In the genomic region with DNA sequence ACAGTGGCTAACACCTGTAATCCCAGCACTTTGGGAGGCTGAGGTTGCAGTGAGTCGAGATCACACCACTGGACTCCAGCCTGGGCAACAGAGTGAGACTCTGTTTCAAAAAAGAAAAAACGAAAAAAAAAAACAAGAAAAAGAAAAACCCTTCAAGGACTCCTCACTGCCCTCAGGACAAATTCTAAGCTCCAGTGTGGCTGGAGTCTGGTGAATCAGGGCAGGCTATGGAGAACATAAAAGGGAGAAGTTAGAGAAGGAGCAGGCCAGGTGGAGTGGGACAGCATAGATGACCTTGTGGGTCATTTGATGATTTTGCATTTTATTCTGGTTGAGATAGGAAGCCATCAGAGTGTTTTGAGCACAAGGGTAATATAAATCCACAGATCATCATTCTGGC, we compare ENCODE assay signal across 23 cellular contexts. TPM values are rescaled to one million over a fixed set of nuclear protein-coding genes. Genes with fewer than 3 reads are reported as not detected.
DNase-seq lines count a peak whose midpoint lies in the region; ATAC-seq and TF ChIP-seq lines count a peak whose summit lies in the region.
"Had no signal": no experiment of that assay in that cellular context is flagged by ENCODE, and none has a peak within 500 bp of the region (broad histone marks: within the 10 kb centered on the region; RNA-seq: fewer than 3 reads in every experiment).

No MANE protein-coding gene starts in this region.

- peak overlapping the region; percentile 22; the same call in 1 of the 2 replicates for H3K27ac ChIP-seq in VCaP
- H3K27ac ChIP-seq in foreskin keratinocyte, result peak overlapping the region; percentile 87
- peak overlapping the region; percentile 67 to 80 (median 74) for H3K27ac ChIP-seq in sigmoid colon
- H3K27ac ChIP-seq: C4-2B had no signal

- no peak overlapping the region for H3K4me3 Mint-ChIP-seq in nephron progenitor cell
- H3K4me3 Mint-ChIP-seq: activated CD4-positive, alpha-beta memory T cell treated with anti-CD3 and anti-CD28 coated beads, Interleukin-2, amount 10 ng/mL, durations not matched to agents 7 days and 5 days had no signal

- TF ChIP-seq CTCF in VCaP (conservative IDR thresholded peaks at IDR 0.05) (no peak), foreskin keratinocyte (conservative IDR thresholded peaks at IDR 0.05) (no peak), sigmoid colon (IDR thresholded peaks at IDR 0.05) (no peak), nephron progenitor cell (IDR thresholded peaks at IDR 0.05) (no peak)

- peaks cover 7% of the 10 kb centered on the region for H3K27me3 Mint-ChIP-seq in nephron progenitor cell (ENCODE audit: low read depth, poor library complexity)
- H3K27me3 Mint-ChIP-seq: activated CD4-positive, alpha-beta memory T cell treated with anti-CD3 and anti-CD28 coated beads, Interleukin-2, amount 10 ng/mL, durations not matched to agents 7 days and 5 days; central memory CD8-positive, alpha-beta T cell had no signal

- H3K4me1 ChIP-seq in foreskin keratinocyte, result peaks cover 19% of the 10 kb centered on the region
- H3K4me1 ChIP-seq in sigmoid colon, result peaks cover 0 to 16% (median 9%) of the 10 kb centered on the region in 4 donors

- TF ChIP-seq EP300 in sigmoid colon (IDR thresholded peaks at IDR 0.05), result no peak

- no peaks in the 10 kb centered on the region for H3K4me1 Mint-ChIP-seq in nephron progenitor cell
- H3K4me1 Mint-ChIP-seq: central memory CD8-positive, alpha-beta T cell had no signal

- TF ChIP-seq POLR2A in sigmoid colon (IDR thresholded peaks at IDR 0.05), result no peak

- 81 to 87% methylated on average over 2 of the region's 2 CpGs for WGBS in sigmoid colon, 2 donors

- no peaks in the 10 kb centered on the region for H3K36me3 Mint-ChIP-seq in nephron progenitor cell (ENCODE audit: low read depth)

- H3K9me3 Mint-ChIP-seq in nephron progenitor cell, result peaks cover 4% of the 10 kb centered on the region
- H3K9me3 Mint-ChIP-seq: central memory CD8-positive, alpha-beta T cell had no signal

- no peak overlapping the region for H3K4me3 ChIP-seq in sigmoid colon
- H3K4me3 ChIP-seq: GM12878 had no signal

- DNase-seq in EL (peak; percentile 30), foreskin keratinocyte (no peak), sigmoid colon (no peak), SHP77 (lab: John Stamatoyannopoulos, UW) (no peak), nephron progenitor cell (no peak), dedifferentiated amniotic fluid mesenchymal stem cell (ENCODE audit: extremely low spot score) (no peak)
- DNase-seq: ACHN; activated CD4-positive, alpha-beta memory T cell treated with anti-CD3 and anti-CD28 coated beads, Interleukin-2, amount 10 ng/mL, durations not matched to agents 7 days and 5 days; activated CD4-positive, CD25-positive, alpha-beta regulatory T cell; activated T-cell treated with anti-CD3 and anti-CD28 coated beads for 4 hours; KBM-7; MV-4-11; NCI-H187; NCI-H82; OCI-M1; stimulated activated CD8-positive, alpha-beta memory T cell treated with anti-CD3 and anti-CD28 coated beads, Interleukin-4, amount 100 ng/mL, for 48 hours; substantia nigra had no signal

- no peaks in the 10 kb centered on the region for H3K9me3 ChIP-seq in sigmoid colon

- intact Hi-C loops in sigmoid colon (cut with DNase I), result no loop called here

- peak; percentile 43 for ATAC-seq in foreskin keratinocyte
- ATAC-seq in GM18511 (IDR thresholded peaks at IDR 0.05; ENCODE audit: unreplicated experiment), result no peak
- ATAC-seq: SK-N-SH treated with all-trans-retinoic acid at 6 μM for 48 hours had no signal

- no peak overlapping the region for H3K27ac Mint-ChIP-seq in nephron progenitor cell
- H3K27ac Mint-ChIP-seq: activated CD4-positive, alpha-beta memory T cell treated with anti-CD3 and anti-CD28 coated beads, Interleukin-2, amount 10 ng/mL, durations not matched to agents 7 days and 5 days had no signal

- no peaks in the 10 kb centered on the region for H3K36me3 ChIP-seq in sigmoid colon

- H3K27me3 ChIP-seq in foreskin keratinocyte (no peaks in the 10 kb centered on the region), sigmoid colon (no peaks in the 10 kb centered on the region)

RNA-seq across cellular contexts. Expression of gene UAP1, which starts 12.5 kb away (rescaled TPM):
- total RNA-seq in foreskin keratinocyte (127 and 148 TPM in 2 replicates), sigmoid colon (100 to 1,000 TPM in 1 of 4 donors, 10 to 100 TPM in 3; 64.6 to 145 (median 78.8) TPM)
- polyA plus RNA-seq in foreskin keratinocyte (68.0 and 92.2 TPM in 2 replicates), sigmoid colon (100 to 1,000 TPM in 2 of 3 donors, 10 to 100 TPM in 1; 55.5 to 141 (median 123) TPM)

RNA-seq across cellular contexts. Expression of gene UHMK1, which starts 51.4 kb away (rescaled TPM):
- total RNA-seq in foreskin keratinocyte (68.0 and 72.3 TPM in 2 replicates), sigmoid colon (10 to 100 TPM; 24.9 to 34.6 (median 28.8) TPM)
- polyA plus RNA-seq in foreskin keratinocyte (11.0 and 12.5 TPM in 2 replicates), sigmoid colon (10 to 100 TPM; 11.4 to 20.2 (median 16.0) TPM)

Comparison
In these comparisons a context has a peak if more than half of its experiments do, and no peak if none do; other contexts are left out.
1. H3K27ac ChIP-seq: peak in every context shown above with its lines; median percentile 87 in foreskin keratinocyte; 74 in sigmoid colon; 22 in VCaP.